Comparison of ENCODE assay signal across 8 cellular contexts in genomic region chr6:79946773-79947190, GRCh38. TPM values are rescaled to one million over a fixed set of nuclear protein-coding genes. Genes with fewer than 3 reads are reported as not detected.
DNase-seq lines count a peak whose midpoint lies in the region; ATAC-seq and TF ChIP-seq lines count a peak whose summit lies in the region.

No MANE protein-coding gene starts in this region.

- H3K36me3 ChIP-seq in effector memory CD4-positive, alpha-beta T cell (ENCODE audit: control insufficient read depth, insufficient read depth, low read length): no peaks in the 10 kb centered on the region
- H3K36me3 ChIP-seq in mesenchymal stem cell (ENCODE audit: control insufficient read depth in 1 of 2, insufficient read depth in 2 of 2, low read depth in 1 of 2, low read length in 2 of 2): no peaks in the 10 kb centered on the region
- H3K36me3 ChIP-seq in thymus (ENCODE audit: control insufficient read depth, insufficient read depth): peaks cover 8% of the 10 kb centered on the region

- H4K8ac ChIP-seq in mesenchymal stem cell (ENCODE audit: low read length): peak overlapping the region; percentile 51

- peak overlapping the region; percentile 91 for H2AFZ ChIP-seq in mesenchymal stem cell (ENCODE audit: low read depth, low read length)

- no peak overlapping the region for H2AK5ac ChIP-seq in mesenchymal stem cell (ENCODE audit: low read length, severe bottlenecking)

- peak overlapping the region; percentile 100 for H3K4me2 ChIP-seq in mesenchymal stem cell (ENCODE audit: low read length, poor library complexity, severe bottlenecking)

- H4K91ac ChIP-seq in mesenchymal stem cell (ENCODE audit: low read length): no peak overlapping the region

- WGBS in mesenchymal stem cell: under 1% methylated on average over 30 of the region's 31 CpGs
- WGBS in thymus: 1% methylated on average over 31 of the region's 31 CpGs

- ATAC-seq in GM18867 (IDR thresholded peaks at IDR 0.05; ENCODE audit: unreplicated experiment): peak; percentile 13
- ATAC-seq in HG03565 (IDR thresholded peaks at IDR 0.05; ENCODE audit: unreplicated experiment): peak; percentile 2

- H3K4ac ChIP-seq in mesenchymal stem cell (ENCODE audit: low read depth in 1 of 2, low read length in 2 of 2): peak overlapping the region in 1 of 2 experiments; percentile 82

- peaks cover 14% of the 10 kb centered on the region for H3K4me1 ChIP-seq in effector memory CD4-positive, alpha-beta T cell (ENCODE audit: control insufficient read depth, insufficient read depth, low read length, poor library complexity, severe bottlenecking)
- peaks cover 12% of the 10 kb centered on the region for H3K4me1 ChIP-seq in mesenchymal stem cell (ENCODE audit: control insufficient read depth, insufficient read depth, low read depth, low read length)
- H3K4me1 ChIP-seq in thymus (ENCODE audit: control insufficient read depth, insufficient read depth, low read length): peaks cover 12% of the 10 kb centered on the region

- H3K9me3 ChIP-seq in effector memory CD4-positive, alpha-beta T cell (ENCODE audit: control insufficient read depth, low read length): no peaks in the 10 kb centered on the region
- H3K9me3 ChIP-seq in mesenchymal stem cell (ENCODE audit: control insufficient read depth, low read length) (no peaks in the 10 kb centered on the region), thymus (ENCODE audit: control insufficient read depth) (no peaks in the 10 kb centered on the region)

- H3K27ac ChIP-seq in VCaP (peak overlapping the region; percentile 68), mesenchymal stem cell (ENCODE audit: low read length, poor library complexity, severe bottlenecking) (no peak overlapping the region), thymus (ENCODE audit: low read depth) (peak overlapping the region; percentile 93)
- H3K27ac ChIP-seq in effector memory CD4-positive, alpha-beta T cell (ENCODE audit: insufficient read depth, low read length, poor library complexity, severe bottlenecking): peak overlapping the region; percentile 39

- H2BK12ac ChIP-seq in mesenchymal stem cell (ENCODE audit: low read length in 2 of 2): no peak overlapping the region

- H3K79me1 ChIP-seq in mesenchymal stem cell (replicated peaks; ENCODE audit: low read length, poor library complexity, severe bottlenecking): peaks cover 5% of the 10 kb centered on the region

- H3K27me3 ChIP-seq in effector memory CD4-positive, alpha-beta T cell (replicated peaks; ENCODE audit: control insufficient read depth, insufficient read depth, low read length, poor library complexity, severe bottlenecking): peaks cover 11% of the 10 kb centered on the region
- H3K27me3 ChIP-seq in mesenchymal stem cell (ENCODE audit: control insufficient read depth in 1 of 2, insufficient read depth in 1 of 2, low read length in 2 of 2) (no peaks in the 10 kb centered on the region), thymus (ENCODE audit: control insufficient read depth, insufficient read depth) (no peaks in the 10 kb centered on the region)

- H3K4me3 ChIP-seq in effector memory CD4-positive, alpha-beta T cell (ENCODE audit: insufficient read depth, low read depth, low read length, poor library complexity, severe bottlenecking): peak overlapping the region; percentile 81
- H3K4me3 ChIP-seq in mesenchymal stem cell (ENCODE audit: insufficient read depth in 1 of 2, low read depth in 1 of 2, low read length in 2 of 2) (peak overlapping the region; percentile 73 to 86), thymus (ENCODE audit: low read length) (peak overlapping the region; percentile 91)

- DNase-seq in AG08396 (ENCODE audit: low spot score) (peak; percentile 58), mesenchymal stem cell (peak; percentile 42), GOT3 (lab: John Stamatoyannopoulos, UW) (no peak)
- DNase-seq in effector memory CD4-positive, alpha-beta T cell: no peak

- H3K18ac ChIP-seq in mesenchymal stem cell (ENCODE audit: low read depth in 1 of 2, low read length in 2 of 2): peak overlapping the region; percentile 37 to 89

- peak overlapping the region; percentile 81 for H3K9ac ChIP-seq in mesenchymal stem cell (ENCODE audit: low read length)

- H2BK15ac ChIP-seq in mesenchymal stem cell (ENCODE audit: low read depth, poor library complexity, severe bottlenecking): peak overlapping the region; percentile 60

- H2BK120ac ChIP-seq in mesenchymal stem cell (ENCODE audit: low read depth, low read length): no peak overlapping the region

- no peak overlapping the region for H2BK5ac ChIP-seq in mesenchymal stem cell (ENCODE audit: low read depth, low read length, poor library complexity, severe bottlenecking)

- TF ChIP-seq CTCF in VCaP (conservative IDR thresholded peaks at IDR 0.05): no peak

- no peak overlapping the region for H3K23ac ChIP-seq in mesenchymal stem cell (ENCODE audit: low read length in 2 of 2)

- peak overlapping the region in 1 of 2 experiments; percentile 90 for H3K14ac ChIP-seq in mesenchymal stem cell (ENCODE audit: low read length in 2 of 2)

RNA-seq across cellular contexts. Expression of gene ELOVL4, which starts 0.6 kb away (rescaled TPM):
- 10.7 TPM for polyA plus RNA-seq in mesenchymal stem cell (2013, experiment 1 of 2)
- polyA plus RNA-seq in mesenchymal stem cell (2013, experiment 2 of 2): 11.6 TPM
- polyA plus RNA-seq in thymus: 30.6 TPM

RNA-seq across cellular contexts. Expression of gene TTK, which starts 57.7 kb away (rescaled TPM):
- 3.1 TPM for polyA plus RNA-seq in mesenchymal stem cell (2013, experiment 1 of 2)
- polyA plus RNA-seq in mesenchymal stem cell (2013, experiment 2 of 2): 3.3 TPM
- polyA plus RNA-seq in thymus: 5.5 TPM

Comparison
In these comparisons a context has a peak if more than half of its experiments do, and no peak if none do; other contexts are left out.
1. DNase-seq: peak in AG08396 (single experiment) and mesenchymal stem cell (single experiment); none in effector memory CD4-positive, alpha-beta T cell (0 of 3) and GOT3 (single experiment).
2. Peak in every context shown above with its lines, with median percentiles within 50 percentile points of each other: H3K4me3 ChIP-seq.